8 cellular contexts compared by ENCODE assay signal in genomic region chr22:23591203-23591791, GRCh38. TPM values are rescaled to one million over a fixed set of nuclear protein-coding genes. Genes with fewer than 3 reads are reported as not detected.
A peak's percentile ranks its signal among the peaks of the same experiment; 100 is the strongest.
DNase-seq lines count a peak whose midpoint lies in the region; ATAC-seq and TF ChIP-seq lines count a peak whose summit lies in the region.

No MANE protein-coding gene starts in this region.

- TF ChIP-seq EP300 in gastroesophageal sphincter (IDR thresholded peaks at IDR 0.05) = no peak
- no peak for TF ChIP-seq EP300 in upper lobe of left lung (IDR thresholded peaks at IDR 0.05)

- H3K36me3 ChIP-seq in BJ (ENCODE audit: control insufficient read depth, insufficient read depth, low read length) (no peaks in the 10 kb centered on the region), gastroesophageal sphincter (no peaks in the 10 kb centered on the region), parathyroid adenoma (ENCODE audit: control insufficient read depth, insufficient read depth, low read length) (no peaks in the 10 kb centered on the region), upper lobe of left lung (no peaks in the 10 kb centered on the region)

- H3K4me1 ChIP-seq in gastroesophageal sphincter = no peaks in the 10 kb centered on the region
- H3K4me1 ChIP-seq in parathyroid adenoma = no peaks in the 10 kb centered on the region
- H3K4me1 ChIP-seq in upper lobe of left lung = no peaks in the 10 kb centered on the region

- no peaks in the 10 kb centered on the region for H3K9me3 ChIP-seq in gastroesophageal sphincter
- H3K9me3 ChIP-seq in parathyroid adenoma (ENCODE audit: control insufficient read depth, low read length) = no peaks in the 10 kb centered on the region
- no peaks in the 10 kb centered on the region for H3K9me3 ChIP-seq in upper lobe of left lung

- H3K27me3 ChIP-seq in BJ (ENCODE audit: control insufficient read depth, insufficient read depth, low read length) (peaks cover 2% of the 10 kb centered on the region; the same call in 1 of the 2 replicates), gastroesophageal sphincter (no peaks in the 10 kb centered on the region), parathyroid adenoma (ENCODE audit: control insufficient read depth, insufficient read depth, low read length) (no peaks in the 10 kb centered on the region), upper lobe of left lung (no peaks in the 10 kb centered on the region)

- no peak overlapping the region for H3K27ac ChIP-seq in gastroesophageal sphincter
- no peak overlapping the region for H3K27ac ChIP-seq in parathyroid adenoma
- H3K27ac ChIP-seq in upper lobe of left lung = no peak overlapping the region

- CTCF ChIA-PET in BJ (lab: Yijun Ruan, JAX) = interaction anchor here (0.7 to 2.5 kb wide), 21 partner anchors 8 to 303 kb away, joined by 3 to 21 read pairs (median 4); partner anchors contain the start of genes IGLL1 and MIF
- CTCF ChIA-PET in HEK293T (lab: Yijun Ruan, JAX) = interaction anchor here (0.5 to 2.0 kb wide), 13 partner anchors 8 to 903 kb away, joined by 3 to 12 read pairs (median 5); partner anchors contain the start of gene IGLL1

- POLR2A ChIA-PET in BJ (lab: Charles Lee) = no interaction called here
- POLR2A ChIA-PET in HEK293T (lab: Yijun Ruan, JAX) = no interaction called here

- DNase-seq in BJ (ENCODE audit: low read depth) = no peak
- peak; percentile 89 for DNase-seq in HEK293T (ENCODE audit: extremely low spot score)
- DNase-seq in RPMI7951 (ENCODE audit: low read depth) = peak; percentile 33
- DNase-seq in activated T-helper 9 cell treated with anti-CD3 and anti-CD28 coated beads, Interleukin-2, amount 50 U/mL, for 16 hours (ENCODE audit: low read depth) = peak; percentile 12
- peak in 1 of 2 donors; percentile 47 for DNase-seq in upper lobe of left lung

- no peak overlapping the region for H3K4me2 ChIP-seq in parathyroid adenoma (ENCODE audit: low read length)

- no peak overlapping the region for H2AFZ ChIP-seq in parathyroid adenoma

- no peak for TF ChIP-seq POLR2A in gastroesophageal sphincter (IDR thresholded peaks at IDR 0.05)
- TF ChIP-seq POLR2A in upper lobe of left lung (IDR thresholded peaks at IDR 0.05) = no peak

- 39 to 67% methylated on average over 6 to 8 of the region's 11 CpGs for WGBS in gastroesophageal sphincter (ENCODE audit: low coverage in 1 of 2), 2 donors
- 38 to 47% methylated on average over 11 of the region's 11 CpGs for WGBS in upper lobe of left lung, 2 donors

- H3K9ac ChIP-seq in parathyroid adenoma = no peak overlapping the region

- no peak overlapping the region for H3K4me3 ChIP-seq in BJ (ENCODE audit: low read depth, low read length)
- no peak overlapping the region for H3K4me3 ChIP-seq in gastroesophageal sphincter
- H3K4me3 ChIP-seq in parathyroid adenoma (ENCODE audit: low read depth, low read length) = no peak overlapping the region
- H3K4me3 ChIP-seq in upper lobe of left lung = no peak overlapping the region

- ATAC-seq in gastroesophageal sphincter (no peak), upper lobe of left lung (ENCODE audit: low FRiP score in 2 of 2) (peak; percentile 54 to 70), HG02938 (IDR thresholded peaks at IDR 0.05; ENCODE audit: unreplicated experiment) (no peak)

- TF ChIP-seq CTCF in BJ (IDR thresholded peaks at IDR 0.05; ENCODE audit: insufficient read depth, low read depth, low read length) (peak; percentile 95), gastroesophageal sphincter (IDR thresholded peaks at IDR 0.05) (peak in 3 of 4 experiments; percentile 58 to 78 (median 63)), parathyroid adenoma (IDR thresholded peaks at IDR 0.05) (peak; percentile 66), upper lobe of left lung (IDR thresholded peaks at IDR 0.05) (peak; percentile 52 to 79 (median 64))

- no peaks in the 10 kb centered on the region for H3K79me2 ChIP-seq in parathyroid adenoma

TF ChIP-seq in HEK293T, 16 proteins besides CTCF, POLR2A, EP300 and RAD21:
- no peak for TF ChIP-seq SP1 (IDR thresholded peaks at IDR 0.05)
- TF ChIP-seq L3MBTL2 (conservative IDR thresholded peaks at IDR 0.05) = no peak
- no peak for TF ChIP-seq LEF1 (IDR thresholded peaks at IDR 0.05; ENCODE audit: borderline replicate concordance)
- TF ChIP-seq BHLHE40 (IDR thresholded peaks at IDR 0.05; ENCODE audit: borderline replicate concordance) = no peak
- TF ChIP-seq SUZ12 (IDR thresholded peaks at IDR 0.05) = no peak
- no peak for TF ChIP-seq ZNF384 (IDR thresholded peaks at IDR 0.05)
- TF ChIP-seq, protein P1, sequence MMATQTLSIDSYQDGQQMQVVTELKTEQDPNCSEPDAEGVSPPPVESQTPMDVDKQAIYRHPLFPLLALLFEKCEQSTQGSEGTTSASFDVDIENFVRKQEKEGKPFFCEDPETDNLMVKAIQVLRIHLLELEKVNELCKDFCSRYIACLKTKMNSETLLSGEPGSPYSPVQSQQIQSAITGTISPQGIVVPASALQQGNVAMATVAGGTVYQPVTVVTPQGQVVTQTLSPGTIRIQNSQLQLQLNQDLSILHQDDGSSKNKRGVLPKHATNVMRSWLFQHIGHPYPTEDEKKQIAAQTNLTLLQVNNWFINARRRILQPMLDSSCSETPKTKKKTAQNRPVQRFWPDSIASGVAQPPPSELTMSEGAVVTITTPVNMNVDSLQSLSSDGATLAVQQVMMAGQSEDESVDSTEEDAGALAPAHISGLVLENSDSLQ (IDR thresholded peaks at IDR 0.05) = no peak
- no peak for TF ChIP-seq NFRKB (IDR thresholded peaks at IDR 0.05)
- TF ChIP-seq FOXK2 (IDR thresholded peaks at IDR 0.05) = no peak
- TF ChIP-seq FOXA1 (IDR thresholded peaks at IDR 0.05) = no peak
- TF ChIP-seq FOXM1 (IDR thresholded peaks at IDR 0.05; ENCODE audit: borderline replicate concordance) = no peak
- TF ChIP-seq HDGF (IDR thresholded peaks at IDR 0.05; ENCODE audit: borderline replicate concordance) = no peak
- TF ChIP-seq ARNT (IDR thresholded peaks at IDR 0.05) = no peak
- no peak for TF ChIP-seq CTBP1 (IDR thresholded peaks at IDR 0.05; ENCODE audit: borderline replicate concordance)

RNA-seq across cellular contexts. Expression of gene IGLL1, which starts 11.2 kb away (rescaled TPM):
- not detected in 2 replicates for polyA plus RNA-seq in BJ (2011; rRNA removed)
- not detected in 2 replicates for polyA minus RNA-seq in BJ (2011; rRNA and poly(A)+ RNA removed)
- not detected in 2 replicates for total RNA-seq in RPMI7951 (2014; rRNA removed; shearing (Covaris generic))
- total RNA-seq in gastroesophageal sphincter (not detected), upper lobe of left lung (not detected)

RNA-seq across cellular contexts. Expression of gene DRICH1, which starts 40.8 kb away (rescaled TPM):
- not detected in 2 replicates for polyA plus RNA-seq in BJ (2011; rRNA removed)
- polyA minus RNA-seq in BJ (2011; rRNA and poly(A)+ RNA removed) = not detected in 2 replicates
- not detected in 2 replicates for total RNA-seq in RPMI7951 (2014; rRNA removed; shearing (Covaris generic))
- 1 to 10 TPM in 1 of 4 donors, not detected in 3; 2.2 TPM for total RNA-seq in gastroesophageal sphincter
- 1 to 10 TPM in 1 of 6 donors, under 1 TPM in 4, not detected in 1; 0.30 to 5.8 (median 0.81) TPM for total RNA-seq in upper lobe of left lung

Comparison
In these comparisons a context has a peak if more than half of its experiments do, and no peak if none do; other contexts are left out.
1. ATAC-seq: peak in upper lobe of left lung (2 of 2); none in gastroesophageal sphincter (single experiment) and HG02938 (single experiment).
2. Peak in every context shown above with its lines, with median percentiles within 50 percentile points of each other: CTCF ChIP-seq.